22 cellular contexts compared by ENCODE assay signal in the genomic region with DNA sequence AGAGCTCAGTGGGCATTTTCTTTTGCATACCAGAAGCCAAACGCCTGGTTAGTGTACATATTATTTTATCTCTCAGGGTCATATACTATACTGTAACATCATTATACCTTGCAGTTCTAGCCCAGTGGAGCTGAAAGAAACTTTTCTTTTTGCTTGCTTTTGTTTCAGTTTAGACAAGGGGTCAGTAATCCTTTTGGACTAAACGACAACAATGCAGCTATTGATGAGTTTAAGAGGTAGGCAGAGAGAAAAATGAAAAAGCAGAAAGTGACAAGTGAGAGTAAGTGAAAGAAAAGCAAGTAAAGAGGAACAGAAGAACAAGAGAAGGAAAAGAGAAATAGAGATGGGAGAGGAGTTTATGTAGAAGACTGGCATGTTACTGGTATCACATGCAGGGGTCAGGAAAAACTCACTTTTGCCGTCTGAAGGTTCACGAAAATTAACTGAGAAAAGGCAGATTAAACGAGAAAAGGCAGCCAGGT. TPM values are rescaled to one million over a fixed set of nuclear protein-coding genes. Genes with fewer than 3 reads are reported as not detected.
A peak's percentile ranks its signal among the peaks of the same experiment; 100 is the strongest.
DNase-seq lines count a peak whose midpoint lies in the region; ATAC-seq and TF ChIP-seq lines count a peak whose summit lies in the region.
"Had no signal": no experiment of that assay in that cellular context is flagged by ENCODE, and none has a peak within 500 bp of the region (broad histone marks: within the 10 kb centered on the region; RNA-seq: fewer than 3 reads in every experiment).

No MANE protein-coding gene starts in this region.

- no peak for ATAC-seq in SK-N-SH treated with all-trans-retinoic acid at 6 μM for 48 hours
- ATAC-seq: K562, PC-3 had no signal

- TF ChIP-seq RAD21 in SK-N-SH (IDR thresholded peaks at IDR 0.05; ENCODE audit: low read length): no peak

- H3K27me3 Mint-ChIP-seq in mesothelial cell of epicardium (ENCODE audit: low read depth) (no peaks in the 10 kb centered on the region), progenitor cell of endocrine pancreas (peaks cover 4% of the 10 kb centered on the region), chondrocyte (ENCODE audit: low read depth) (peaks cover 4% of the 10 kb centered on the region)
- H3K27me3 Mint-ChIP-seq in activated CD4-positive, alpha-beta memory T cell treated with anti-CD3 and anti-CD28 coated beads for 36 hours: peaks cover 1% of the 10 kb centered on the region

- no peak overlapping the region for H3K27ac ChIP-seq in SK-N-SH (ENCODE audit: low read depth in 2 of 2, low read length in 1 of 2)
- no peak overlapping the region for H3K27ac ChIP-seq in HEK293 (ENCODE audit: extremely low read depth, low read depth, low read length)

- no peaks in the 10 kb centered on the region for H3K9me2 ChIP-seq in SK-N-SH

- H3K27me3 ChIP-seq in SK-N-SH (ENCODE audit: insufficient read depth): no peaks in the 10 kb centered on the region
- H3K27me3 ChIP-seq: MG63 had no signal

- H3K36me3 Mint-ChIP-seq in mesothelial cell of epicardium: no peaks in the 10 kb centered on the region
- no peaks in the 10 kb centered on the region for H3K36me3 Mint-ChIP-seq in progenitor cell of endocrine pancreas (ENCODE audit: insufficient read depth)
- H3K36me3 Mint-ChIP-seq in chondrocyte (ENCODE audit: low read depth): peaks cover 1% of the 10 kb centered on the region
- H3K36me3 Mint-ChIP-seq in activated CD4-positive, alpha-beta memory T cell treated with anti-CD3 and anti-CD28 coated beads for 36 hours: peaks cover 2% of the 10 kb centered on the region
- H3K36me3 Mint-ChIP-seq: CD14-positive monocyte had no signal

- H3K4me3 Mint-ChIP-seq in mesothelial cell of epicardium (no peak overlapping the region), progenitor cell of endocrine pancreas (ENCODE audit: low read depth) (no peak overlapping the region), chondrocyte (ENCODE audit: unreplicated experiment) (no peak overlapping the region)
- H3K4me3 Mint-ChIP-seq in activated CD4-positive, alpha-beta memory T cell treated with anti-CD3 and anti-CD28 coated beads for 36 hours: no peak overlapping the region
- H3K4me3 Mint-ChIP-seq: CD14-positive monocyte had no signal

- no peak for TF ChIP-seq CTCF in SK-N-SH (IDR thresholded peaks at IDR 0.05)
- TF ChIP-seq CTCF in HEK293 (tag by site-specific recombination; IDR thresholded peaks at IDR 0.05): no peak
- no peak for TF ChIP-seq CTCF in mesothelial cell of epicardium (IDR thresholded peaks at IDR 0.05; ENCODE audit: unreplicated experiment)
- no peak for TF ChIP-seq CTCF in progenitor cell of endocrine pancreas (IDR thresholded peaks at IDR 0.05; ENCODE audit: unreplicated experiment)
- no peak for TF ChIP-seq CTCF in chondrocyte (IDR thresholded peaks at IDR 0.05)

- H3F3A ChIP-seq in SK-N-SH (replicated peaks; ENCODE audit: insufficient read depth): peaks cover 12% of the 10 kb centered on the region

- no peak overlapping the region for H3K4me2 ChIP-seq in SK-N-SH

- H3K36me3 ChIP-seq in SK-N-SH (replicated peaks in 1 of 2; ENCODE audit: control insufficient read depth in 1 of 2, insufficient read depth in 2 of 2, low read length in 1 of 2) (no peaks in the 10 kb centered on the region), HEK293 (ENCODE audit: control insufficient read depth in 2 of 2, insufficient read depth in 1 of 2, low read length in 2 of 2) (no peaks in the 10 kb centered on the region)
- H3K36me3 ChIP-seq: MG63 had no signal

- H3K4me1 Mint-ChIP-seq in mesothelial cell of epicardium: peaks cover 34% of the 10 kb centered on the region
- peaks cover 12% of the 10 kb centered on the region for H3K4me1 Mint-ChIP-seq in progenitor cell of endocrine pancreas (ENCODE audit: low read depth)
- peaks cover 20% of the 10 kb centered on the region for H3K4me1 Mint-ChIP-seq in chondrocyte (ENCODE audit: low read depth)
- peaks cover 37% of the 10 kb centered on the region for H3K4me1 Mint-ChIP-seq in activated CD4-positive, alpha-beta memory T cell treated with anti-CD3 and anti-CD28 coated beads for 36 hours (ENCODE audit: low read depth)

- TF ChIP-seq EP300 in SK-N-SH (IDR thresholded peaks at IDR 0.05; ENCODE audit: borderline replicate concordance in 1 of 2, low read depth in 1 of 2, low read length in 1 of 2): no peak

- H3K9me3 Mint-ChIP-seq in mesothelial cell of epicardium (no peaks in the 10 kb centered on the region), progenitor cell of endocrine pancreas (ENCODE audit: low read depth) (no peaks in the 10 kb centered on the region), chondrocyte (ENCODE audit: low read depth) (no peaks in the 10 kb centered on the region)
- no peaks in the 10 kb centered on the region for H3K9me3 Mint-ChIP-seq in activated CD4-positive, alpha-beta memory T cell treated with anti-CD3 and anti-CD28 coated beads for 36 hours
- H3K9me3 Mint-ChIP-seq: HFFc6 had no signal

- DNase-seq in SK-N-SH (no peak), mesothelial cell of epicardium (ENCODE audit: low spot score in 2 of 2, unreplicated experiment in 2 of 2) (no peak), progenitor cell of endocrine pancreas (ENCODE audit: low spot score, unreplicated experiment) (no peak), chondrocyte (ENCODE audit: low spot score) (no peak), D341Med (ENCODE audit: low spot score) (no peak)
- no peak for DNase-seq in activated CD4-positive, alpha-beta memory T cell treated with anti-CD3 and anti-CD28 coated beads for 36 hours
- DNase-seq: 8988T, AML-193, DND-41, H7, MG63, NCI-H1417, NCI-H187, NCI-H446, NCI-H526 treated with DMSO at 0.1 percent for 48 hours, PC-3, Right ventricle myocardium superior had no signal

- intact Hi-C loops in activated CD4-positive, alpha-beta memory T cell treated with anti-CD3 and anti-CD28 coated beads for 36 hours (cut with micrococcal nuclease): loop anchor here (5.0 kb wide), 2 partner anchors 117 to 472 kb away; partner anchors contain the start of gene THBS4

- 58% methylated on average over 5 of the region's 5 CpGs for WGBS in SK-N-SH (ENCODE audit: low lambda C conversion rate)

- no peak overlapping the region for H3K9ac ChIP-seq in SK-N-SH

- POLR2A ChIA-PET in SK-N-SH (lab: Yijun Ruan, JAX) (no interaction called here), HEK293 (lab: Yijun Ruan, JAX) (interaction anchor here (0.9 kb wide), 1 partner anchor 11 kb away, joined by 5 read pairs; no protein-coding TSS in a partner anchor)
- POLR2A ChIA-PET in activated CD4-positive, alpha-beta memory T cell treated with anti-CD3 and anti-CD28 coated beads for 36 hours (lab: Charles Lee): no interaction called here

- no peaks in the 10 kb centered on the region for H3K79me2 ChIP-seq in SK-N-SH (ENCODE audit: insufficient read depth)

- peak overlapping the region; percentile 5 for H3K27ac Mint-ChIP-seq in mesothelial cell of epicardium
- H3K27ac Mint-ChIP-seq in progenitor cell of endocrine pancreas: peak overlapping the region; percentile 9
- H3K27ac Mint-ChIP-seq in chondrocyte (ENCODE audit: unreplicated experiment): no peak overlapping the region
- H3K27ac Mint-ChIP-seq in activated CD4-positive, alpha-beta memory T cell treated with anti-CD3 and anti-CD28 coated beads for 36 hours: no peak overlapping the region
- H3K27ac Mint-ChIP-seq: HFFc6 had no signal

- peak overlapping the region; percentile 44; the same call in 1 of the 2 replicates for H2AFZ ChIP-seq in SK-N-SH (ENCODE audit: low read depth)

- H3K4me3 ChIP-seq in SK-N-SH (ENCODE audit: low read depth in 2 of 2, low read length in 1 of 2) (no peak overlapping the region), HEK293 (ENCODE audit: low read depth, low read length) (no peak overlapping the region)
- H3K4me3 ChIP-seq: K562, MG63 had no signal

- CTCF ChIA-PET in SK-N-SH (lab: Yijun Ruan, JAX) (interaction anchor here (0.9 to 3.4 kb wide), 3 partner anchors 11 to 519 kb away, joined by 3 to 17 read pairs (median 10); no protein-coding TSS in a partner anchor), HEK293 (lab: Yijun Ruan, JAX) (interaction anchor here (0.7 to 1.2 kb wide), 2 partner anchors 10 to 138 kb away, joined by 3 read pairs; no protein-coding TSS in a partner anchor)
- CTCF ChIA-PET in activated CD4-positive, alpha-beta memory T cell treated with anti-CD3 and anti-CD28 coated beads for 36 hours (lab: Charles Lee): no interaction called here

- H3K9me3 ChIP-seq in SK-N-SH (no peaks in the 10 kb centered on the region), HEK293 (ENCODE audit: control insufficient read depth, insufficient read depth, low read depth, low read length) (no peaks in the 10 kb centered on the region)
- H3K9me3 ChIP-seq: MG63 had no signal

- H3K4me1 ChIP-seq in SK-N-SH (ENCODE audit: control insufficient read depth in 1 of 2, insufficient read depth in 2 of 2, low read depth in 1 of 2, low read length in 1 of 2): peaks cover 0 to 12% of the 10 kb centered on the region in 2 experiments; a peak in 2 of 4 replicates
- H3K4me1 ChIP-seq in HEK293 (ENCODE audit: control insufficient read depth, insufficient read depth, low read length): peaks cover 7% of the 10 kb centered on the region

- no peaks in the 10 kb centered on the region for H4K20me1 ChIP-seq in SK-N-SH (ENCODE audit: insufficient read depth)

TF ChIP-seq in SK-N-SH, 30 proteins besides CTCF, POLR2A, EP300 and RAD21 (continues in another document):
- TF ChIP-seq GABPA (IDR thresholded peaks at IDR 0.05; ENCODE audit: low read depth) (no peak), TEAD4 (IDR thresholded peaks at IDR 0.05; ENCODE audit: borderline replicate concordance, insufficient read depth) (no peak)

TF ChIP-seq in HEK293, 187 proteins besides CTCF, POLR2A, EP300 and RAD21:
- TF ChIP-seq PRDM1 (tag by site-specific recombination; IDR thresholded peaks at IDR 0.05): peak; percentile 98
- TF ChIP-seq ZNF23 (tag by site-specific recombination; IDR thresholded peaks at IDR 0.05; ENCODE audit: borderline replicate concordance): no peak

RNA-seq across cellular contexts. Expression of gene TENT2, which starts 47.4 kb away (rescaled TPM):
- polyA plus RNA-seq in SK-N-SH (2012; rRNA removed): 18.9 and 24.9 TPM in 2 replicates
- 19.0 and 22.7 TPM in 2 replicates for polyA plus RNA-seq in SK-N-SH (2012; cell fraction: cytosol; rRNA removed)
- 33.5 and 64.3 TPM in 2 replicates for polyA plus RNA-seq in SK-N-SH (2012; cell fraction: nucleus; rRNA removed)
- total RNA-seq in mesothelial cell of epicardium: 93.4 to 96.0 TPM (median 95.7 TPM) in 3 replicates
- total RNA-seq in progenitor cell of endocrine pancreas: 74.1 and 77.1 TPM in 2 replicates
- 36.9 to 45.3 TPM (median 40.2 TPM) in 3 replicates for total RNA-seq in chondrocyte
- total RNA-seq in activated CD4-positive, alpha-beta memory T cell treated with anti-CD3 and anti-CD28 coated beads for 36 hours: 10 to 100 TPM; 75.9 to 76.8 TPM

RNA-seq across cellular contexts. Expression of gene HOMER1, which starts 50.9 kb away (rescaled TPM):
- polyA plus RNA-seq in SK-N-SH (2012; rRNA removed): 2.2 and 2.9 TPM in 2 replicates
- polyA plus RNA-seq in SK-N-SH (2012; cell fraction: cytosol; rRNA removed): 3.5 and 5.0 TPM in 2 replicates
- 1.1 and 1.7 TPM in 2 replicates for polyA plus RNA-seq in SK-N-SH (2012; cell fraction: nucleus; rRNA removed)
- total RNA-seq in mesothelial cell of epicardium (21.4 to 22.2 TPM (median 21.6 TPM) in 3 replicates), progenitor cell of endocrine pancreas (22.3 and 29.3 TPM in 2 replicates), chondrocyte (14.3 to 19.1 TPM (median 15.8 TPM) in 3 replicates)
- 1 to 10 TPM; 3.8 to 4.3 TPM for total RNA-seq in activated CD4-positive, alpha-beta memory T cell treated with anti-CD3 and anti-CD28 coated beads for 36 hours

Comparison
In these comparisons a context has a peak if more than half of its experiments do, and no peak if none do; other contexts are left out.
1. H3K27ac Mint-ChIP-seq: peak in mesothelial cell of epicardium (single experiment) and progenitor cell of endocrine pancreas (single experiment); none in chondrocyte (single experiment) and activated CD4-positive, alpha-beta memory T cell treated with anti-CD3 and anti-CD28 coated beads for 36 hours (single experiment).